19 cellular contexts compared by ENCODE assay signal in the genomic region with DNA sequence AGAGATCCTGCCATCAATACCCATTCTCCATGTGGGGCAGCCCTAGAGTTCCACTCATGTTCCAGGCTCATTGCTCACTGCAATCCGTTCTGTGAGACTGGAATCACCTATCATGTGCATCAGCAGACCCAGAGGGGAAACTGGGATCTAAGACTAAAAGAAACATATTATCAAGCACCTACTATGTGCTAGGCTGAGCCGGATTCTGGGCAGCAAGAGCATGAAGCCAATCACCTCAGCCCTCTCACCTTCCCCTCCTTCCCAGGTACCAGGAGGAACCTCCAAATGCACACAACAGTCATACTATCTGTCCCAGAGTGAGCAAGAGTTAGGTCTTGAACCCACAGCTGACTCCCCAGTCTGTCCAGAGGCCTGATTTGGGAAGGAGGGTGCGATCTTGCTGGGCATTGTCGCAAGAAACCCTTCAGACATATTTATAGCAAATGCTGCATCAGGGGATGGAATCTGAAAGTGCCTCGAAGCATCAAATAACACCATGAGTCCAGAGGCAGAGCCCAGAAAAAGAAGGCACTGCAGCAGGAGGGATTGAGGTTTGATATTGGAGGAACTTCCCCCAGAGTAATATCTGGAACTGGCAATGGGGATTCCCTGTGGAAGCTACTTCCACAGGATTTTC. TPM values are rescaled to one million over a fixed set of nuclear protein-coding genes. Genes with fewer than 3 reads are reported as not detected.
DNase-seq lines count a peak whose midpoint lies in the region; ATAC-seq and TF ChIP-seq lines count a peak whose summit lies in the region.
"Had no signal": no experiment of that assay in that cellular context is flagged by ENCODE, and none has a peak within 500 bp of the region (broad histone marks: within the 10 kb centered on the region; RNA-seq: fewer than 3 reads in every experiment).

No MANE protein-coding gene starts in this region.

- H3K4me3 ChIP-seq in AG04450 (ENCODE audit: low read depth, low read length) (no peak overlapping the region), Peyer's patch (no peak overlapping the region), fibroblast of lung (replicated peaks in 1 of 4; ENCODE audit: control extremely low read depth in 1 of 4, insufficient read depth in 1 of 4, low read depth in 3 of 4, low read length in 4 of 4) (peak overlapping the region in 3 of 4 experiments; percentile 17 to 25 (median 23)), osteoblast (ENCODE audit: insufficient read depth, low read length) (peak overlapping the region; percentile 1)
- H3K4me3 ChIP-seq: cardiac muscle cell, HAP-1, left ventricle myocardium inferior, upper lobe of right lung had no signal

- TF ChIP-seq CTCF in AG04450 (IDR thresholded peaks at IDR 0.05; ENCODE audit: low read depth, low read length) (no peak), Peyer's patch (IDR thresholded peaks at IDR 0.05) (no peak), fibroblast of lung (conservative IDR thresholded peaks at IDR 0.05 in 1 of 2, IDR thresholded peaks at IDR 0.05 in 1 of 2; ENCODE audit: low read depth in 1 of 2, low read length in 2 of 2) (no peak), osteoblast (IDR thresholded peaks at IDR 0.05; ENCODE audit: extremely low read depth, low read depth, low read length) (no peak), WTC11 (IDR thresholded peaks at IDR 0.05) (no peak)

- H3K79me2 ChIP-seq in fibroblast of lung (ENCODE audit: control insufficient read depth, insufficient read depth, low read length) (peaks cover 8% of the 10 kb centered on the region), osteoblast (ENCODE audit: insufficient read depth, low read length) (peaks cover 14% of the 10 kb centered on the region)

- POLR2A ChIA-PET in AG04450 (lab: Yijun Ruan, JAX) = interaction anchor here (0.6 to 1.8 kb wide), 8 partner anchors 10 to 930 kb away, joined by 3 to 13 read pairs (median 4); a partner anchor contains a TSS
- POLR2A ChIA-PET in WTC11 (lab: Charles Lee) = no interaction called here

- H3K9me3 Mint-ChIP-seq in WTC11 = no peaks in the 10 kb centered on the region
- H3K9me3 Mint-ChIP-seq: activated naive CD4-positive, alpha-beta T cell treated with anti-CD3 and anti-CD28 coated beads, Interleukin-2, amount 10 ng/mL, durations not matched to agents 7 days and 5 days had no signal

- CTCF ChIA-PET in AG04450 (lab: Charles Lee) = interaction anchor here (1.3 to 3.5 kb wide), 4 partner anchors 15 to 270 kb away, joined by 4 to 14 read pairs (median 7); no protein-coding TSS in a partner anchor
- CTCF ChIA-PET in WTC11 (lab: Charles Lee) = interaction anchor here (0.6 to 2.5 kb wide), 4 partner anchors 8 to 79 kb away, joined by 3 to 13 read pairs (median 6); a partner anchor contains a TSS

- H3K36me3 Mint-ChIP-seq in WTC11 = no peaks in the 10 kb centered on the region
- H3K36me3 Mint-ChIP-seq: activated naive CD4-positive, alpha-beta T cell treated with anti-CD3 and anti-CD28 coated beads, Interleukin-2, amount 10 ng/mL, durations not matched to agents 7 days and 5 days had no signal

- peaks cover 0 to 30% (median 4%) of the 10 kb centered on the region in 4 donors for H3K4me1 ChIP-seq in Peyer's patch
- peaks cover 31% of the 10 kb centered on the region for H3K4me1 ChIP-seq in fibroblast of lung (ENCODE audit: control insufficient read depth, extremely low read depth, insufficient read depth, low read length)
- H3K4me1 ChIP-seq in osteoblast (ENCODE audit: insufficient read depth, low read length) = peaks cover 48% of the 10 kb centered on the region

- H3K4me2 ChIP-seq in fibroblast of lung (ENCODE audit: extremely low read depth, insufficient read depth, low read length) = peak overlapping the region; percentile 82
- H3K4me2 ChIP-seq in osteoblast (ENCODE audit: insufficient read depth, low read length) = peak overlapping the region; percentile 68

- H3K4me1 Mint-ChIP-seq in WTC11 = peaks cover 32% of the 10 kb centered on the region

- H3K4me3 Mint-ChIP-seq in WTC11 = no peak overlapping the region

- no peaks in the 10 kb centered on the region for H4K20me1 ChIP-seq in fibroblast of lung (ENCODE audit: control insufficient read depth, extremely low read depth, insufficient read depth, low read length)
- H4K20me1 ChIP-seq in osteoblast (ENCODE audit: insufficient read depth, low read length) = no peaks in the 10 kb centered on the region

- no peak overlapping the region for H2AFZ ChIP-seq in fibroblast of lung (ENCODE audit: low read length)
- H2AFZ ChIP-seq in osteoblast (ENCODE audit: low read length) = peak overlapping the region; percentile 3

- H3K27me3 Mint-ChIP-seq in WTC11 (ENCODE audit: low read depth) = peaks cover 43% of the 10 kb centered on the region

- H3K36me3 ChIP-seq in Peyer's patch (no peaks in the 10 kb centered on the region), fibroblast of lung (ENCODE audit: control insufficient read depth, insufficient read depth, low read length) (no peaks in the 10 kb centered on the region), osteoblast (ENCODE audit: insufficient read depth, low read length) (no peaks in the 10 kb centered on the region)
- H3K36me3 ChIP-seq: cardiac muscle cell, HAP-1, left ventricle myocardium inferior, upper lobe of right lung had no signal

- TF ChIP-seq POLR2A in Peyer's patch (IDR thresholded peaks at IDR 0.05) = no peak

- H3K9me3 ChIP-seq in AG04450 (ENCODE audit: control insufficient read depth, insufficient read depth, low read length) (no peaks in the 10 kb centered on the region; the same call in 1 of the 2 replicates), Peyer's patch (no peaks in the 10 kb centered on the region), fibroblast of lung (ENCODE audit: control insufficient read depth, insufficient read depth, low read depth, low read length) (no peaks in the 10 kb centered on the region), osteoblast (ENCODE audit: low read depth, low read length) (no peaks in the 10 kb centered on the region)
- H3K9me3 ChIP-seq: HAP-1, left ventricle myocardium inferior, upper lobe of right lung had no signal

- DNase-seq in AG04450 (ENCODE audit: low read depth, low spot score) (no peak), Peyer's patch (no peak), fibroblast of lung (ENCODE audit: low read depth in 2 of 2) (peak in 1 of 2 donors; percentile 58), osteoblast (ENCODE audit: insufficient read length, low spot score, missing footprints) (no peak), WTC11 (ENCODE audit: low spot score) (no peak), islet precursor cell (no peak)
- no peak for DNase-seq in activated effector memory CD4-positive, alpha-beta T cell treated with Interleukin-2 at 50 U/mL for 16 hours
- DNase-seq: activated CD8-positive, alpha-beta memory T cell treated with anti-CD3 and anti-CD28 coated beads, Interleukin-2, amount 50 U/mL, for 4 hours; activated naive CD4-positive, alpha-beta T cell treated with anti-CD3 and anti-CD28 coated beads, Interleukin-2, amount 10 ng/mL, durations not matched to agents 7 days and 5 days; effector memory CD4-positive, alpha-beta T cell; GF-D8; left ventricle myocardium inferior; NCI-H2081; NCI-H526 treated with DMSO at 0.1 percent for 48 hours; upper lobe of right lung had no signal

- H3K27me3 ChIP-seq in AG04450 (ENCODE audit: control insufficient read depth, insufficient read depth, low read length) (no peaks in the 10 kb centered on the region), Peyer's patch (no peaks in the 10 kb centered on the region), fibroblast of lung (ENCODE audit: control insufficient read depth, insufficient read depth, low read length) (no peaks in the 10 kb centered on the region), osteoblast (ENCODE audit: insufficient read depth, low read length) (no peaks in the 10 kb centered on the region)
- H3K27me3 ChIP-seq: upper lobe of right lung had no signal

- peak overlapping the region; percentile 99 for H3K27ac ChIP-seq in AG04450 (ENCODE audit: low read depth, low read length)
- peak overlapping the region in 3 of 4 donors; percentile 21 to 63 (median 35) for H3K27ac ChIP-seq in Peyer's patch
- peak overlapping the region; percentile 93 for H3K27ac ChIP-seq in fibroblast of lung (ENCODE audit: insufficient read depth, low read length)
- peak overlapping the region; percentile 79 for H3K27ac ChIP-seq in osteoblast (ENCODE audit: low read depth, low read length)
- H3K27ac ChIP-seq: cardiac muscle cell, left ventricle myocardium inferior, upper lobe of right lung had no signal

- peak overlapping the region; percentile 38 for H3K9ac ChIP-seq in fibroblast of lung (ENCODE audit: insufficient read depth, low read length)

- H3K27ac Mint-ChIP-seq in WTC11 = no peak overlapping the region
- H3K27ac Mint-ChIP-seq: activated naive CD4-positive, alpha-beta T cell treated with anti-CD3 and anti-CD28 coated beads, Interleukin-2, amount 10 ng/mL, durations not matched to agents 7 days and 5 days had no signal

- ATAC-seq in WTC11 (no peak), GM21529 (IDR thresholded peaks at IDR 0.05; ENCODE audit: unreplicated experiment) (no peak)
- ATAC-seq: upper lobe of right lung had no signal

RNA-seq across cellular contexts. Expression of a gene that starts 6.7 kb away (rescaled TPM):
- polyA plus RNA-seq in AG04450 (2011; rRNA removed) = 44.9 and 51.7 TPM in 2 replicates
- 36.1 and 45.3 TPM in 2 replicates for polyA minus RNA-seq in AG04450 (2011; rRNA and poly(A)+ RNA removed)
- total RNA-seq in Peyer's patch = 10 to 100 TPM; 10.2 to 47.0 (median 35.6) TPM
- 18.5 and 28.4 TPM in 2 replicates for total RNA-seq in fibroblast of lung
- polyA plus RNA-seq in fibroblast of lung = 40.6 and 46.2 TPM in 2 replicates
- polyA plus RNA-seq in fibroblast of lung (2012) = 61.0 and 64.3 TPM in 2 replicates
- 104 and 111 TPM in 2 replicates for polyA minus RNA-seq in fibroblast of lung (ENCODE audit: low replicate concordance)
- 10.9 and 15.2 TPM in 2 replicates for total RNA-seq in osteoblast
- total RNA-seq in WTC11 (2021) = 15.0 to 17.3 TPM (median 17.0 TPM) in 3 replicates

RNA-seq across cellular contexts. Expression of a gene that starts 22.7 kb away (rescaled TPM):
- polyA plus RNA-seq in AG04450 (2011; rRNA removed) (26.7 and 31.6 TPM in 2 replicates), fibroblast of lung (14.4 and 27.4 TPM in 2 replicates)
- polyA minus RNA-seq in AG04450 (2011; rRNA and poly(A)+ RNA removed) = 47.7 and 54.2 TPM in 2 replicates
- total RNA-seq in Peyer's patch (100 to 1,000 TPM in 3 of 4 donors, 10 to 100 TPM in 1; 71.3 to 175 (median 129) TPM), fibroblast of lung (34.7 and 53.2 TPM in 2 replicates), osteoblast (30.8 and 33.0 TPM in 2 replicates), WTC11 (2021) (11.9 to 12.8 TPM (median 12.2 TPM) in 3 replicates)
- polyA plus RNA-seq in fibroblast of lung (2012) = 14.0 and 27.1 TPM in 2 replicates
- 87.5 and 88.6 TPM in 2 replicates for polyA minus RNA-seq in fibroblast of lung (ENCODE audit: low replicate concordance)

RNA-seq across cellular contexts. Expression of a gene that starts 40.4 kb away (rescaled TPM):
- polyA plus RNA-seq in AG04450 (2011; rRNA removed) (56.6 and 57.4 TPM in 2 replicates), fibroblast of lung (48.6 and 65.1 TPM in 2 replicates)
- polyA minus RNA-seq in AG04450 (2011; rRNA and poly(A)+ RNA removed) = 43.9 and 53.5 TPM in 2 replicates
- total RNA-seq in Peyer's patch (100 to 1,000 TPM in 2 of 4 donors, 10 to 100 TPM in 2; 68.0 to 143 (median 104) TPM), fibroblast of lung (62.4 and 65.5 TPM in 2 replicates), osteoblast (48.6 and 53.6 TPM in 2 replicates), WTC11 (2021) (91.1 to 107 TPM (median 93.4 TPM) in 3 replicates)
- polyA plus RNA-seq in fibroblast of lung (2012) = 50.7 and 67.1 TPM in 2 replicates
- 46.8 and 67.1 TPM in 2 replicates for polyA minus RNA-seq in fibroblast of lung (ENCODE audit: low replicate concordance)

RNA-seq across cellular contexts. Expression of a gene that starts 54.1 kb away (rescaled TPM):
- polyA plus RNA-seq in AG04450 (2011; rRNA removed) = 0.36 and 0.42 TPM in 2 replicates
- 0.51 and 0.65 TPM in 2 replicates for polyA minus RNA-seq in AG04450 (2011; rRNA and poly(A)+ RNA removed)
- total RNA-seq in Peyer's patch = 1 to 10 TPM in 2 of 4 donors, under 1 TPM in 1, not detected in 1; 0.80 to 2.2 (median 1.6) TPM
- under 0.01 and 0.17 TPM in 2 replicates for total RNA-seq in fibroblast of lung
- polyA plus RNA-seq in fibroblast of lung = 0.08 and 0.12 TPM in 2 replicates
- polyA plus RNA-seq in fibroblast of lung (2012) = 0.09 and 0.22 TPM in 2 replicates
- polyA minus RNA-seq in fibroblast of lung (ENCODE audit: low replicate concordance) = 0.71 TPM in 1 of 2 replicates, not detected in the other
- 0.29 and 0.36 TPM in 2 replicates for total RNA-seq in osteoblast
- total RNA-seq in WTC11 (2021) = 7.6 to 9.1 TPM (median 8.5 TPM) in 3 replicates
- total RNA-seq: RPMI7951 had no signal

Comparison
In these comparisons a context has a peak if more than half of its experiments do, and no peak if none do; other contexts are left out.
1. H3K27ac ChIP-seq: peak in every context shown above with its lines; median percentile 99 in AG04450; 93 in fibroblast of lung; 79 in osteoblast; 35 in Peyer's patch.
2. H3K4me3 ChIP-seq: peak in fibroblast of lung (3 of 4) and osteoblast (single experiment); none in AG04450 (single experiment) and Peyer's patch (0 of 4).